Comparison of ENCODE assay signal across 1 cellular context in genomic region chr20:17870063-17870740, GRCh38.
TF ChIP-seq lines count a peak whose summit lies in the region.

No MANE protein-coding gene starts in this region.

TF ChIP-seq in GM23338, 12 proteins besides CTCF, POLR2A, EP300 and RAD21 (continued from another document):
- TF ChIP-seq ZNF462 (CRISPR knock-in tag; IDR thresholded peaks at IDR 0.05) = no peak
- TF ChIP-seq NANOG (IDR thresholded peaks at IDR 0.05; ENCODE audit: borderline replicate concordance) = no peak
- no peak for TF ChIP-seq ZNF331 (CRISPR knock-in tag; IDR thresholded peaks at IDR 0.05; ENCODE audit: low read depth)
